ENCODE assay signal across 26 cellular contexts in the genomic region with DNA sequence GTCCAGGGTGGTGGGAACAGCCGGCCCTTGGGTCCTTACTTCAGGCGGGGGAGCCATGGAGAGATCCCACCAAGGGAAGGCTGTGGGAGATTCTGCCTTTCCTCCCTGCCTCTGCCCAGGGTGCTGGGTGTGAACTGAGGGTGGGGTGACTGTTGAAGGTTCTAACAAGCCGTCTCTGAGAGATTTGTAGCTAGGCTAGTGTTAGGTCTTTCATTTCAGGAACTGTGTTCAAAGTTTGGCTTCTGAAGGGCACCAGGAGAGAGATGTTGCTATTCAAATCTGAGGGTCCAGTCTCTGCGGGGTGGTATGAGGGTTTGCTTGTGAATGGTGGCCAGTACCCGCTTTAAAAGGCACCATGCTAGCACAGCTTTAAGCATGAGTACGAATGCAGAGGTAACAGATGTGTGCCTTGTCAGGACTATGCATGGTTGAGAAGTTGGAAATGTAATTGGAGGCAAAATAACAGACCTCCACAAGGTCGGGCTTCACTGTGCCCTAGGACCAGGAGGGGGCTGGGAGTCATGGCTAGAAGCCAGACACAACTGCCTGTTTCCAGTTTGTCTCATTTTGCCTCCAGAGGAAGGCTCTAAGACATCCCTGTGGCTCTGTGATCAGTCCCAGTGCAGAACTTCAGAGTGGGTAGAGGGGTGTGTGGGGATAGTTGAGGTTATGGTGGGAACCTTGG. TPM values are rescaled to one million over a fixed set of nuclear protein-coding genes. Genes with fewer than 3 reads are reported as not detected.
DNase-seq lines count a peak whose midpoint lies in the region; ATAC-seq and TF ChIP-seq lines count a peak whose summit lies in the region.
"Had no signal": no experiment of that assay in that cellular context is flagged by ENCODE, and none has a peak within 500 bp of the region (broad histone marks: within the 10 kb centered on the region; RNA-seq: fewer than 3 reads in every experiment).

No MANE protein-coding gene starts in this region.

- peak overlapping the region; percentile 8 for H2BK15ac ChIP-seq in neuronal stem cell (ENCODE audit: low read length)

- no peaks in the 10 kb centered on the region for H3K36me3 Mint-ChIP-seq in CD8-positive, alpha-beta T cell
- H3K36me3 Mint-ChIP-seq in IgD-negative memory B cell = no peaks in the 10 kb centered on the region
- no peaks in the 10 kb centered on the region for H3K36me3 Mint-ChIP-seq in endodermal cell (ENCODE audit: low read depth)

- H3K27ac ChIP-seq in CD8-positive, alpha-beta T cell (ENCODE audit: low read depth, low read length) = no peak overlapping the region
- no peak overlapping the region for H3K27ac ChIP-seq in endodermal cell (ENCODE audit: low read depth, low read length)
- no peak overlapping the region for H3K27ac ChIP-seq in neuronal stem cell (replicated peaks; ENCODE audit: low read length)
- H3K27ac ChIP-seq: GM23248, thoracic aorta had no signal

- H2BK5ac ChIP-seq in neuronal stem cell (ENCODE audit: low read length) = no peak overlapping the region

- CTCF ChIA-PET in CD8-positive, alpha-beta T cell (lab: Charles Lee) = interaction anchor here (1.2 kb wide), 1 partner anchor 35 kb away, joined by 3 read pairs; a partner anchor contains a TSS

- H2BK120ac ChIP-seq in neuronal stem cell (ENCODE audit: low read depth, low read length) = no peak overlapping the region

- intact Hi-C loops in CD8-positive, alpha-beta T cell (cut with DNase I, micrococcal nuclease) = no loop called here

- WGBS in endodermal cell (ENCODE audit: insufficient coverage in 1 of 2, insufficient read length in 1 of 2), 2 experiments = 89 to 93% methylated on average over 5 to 7 of the region's 7 CpGs
- no CpG with 5 or more reads among the region's 7 CpGs for WGBS in neuronal stem cell (ENCODE audit: extremely low coverage in 2 of 2, insufficient read length in 2 of 2, insufficient replicate concordance in 1 of 2), 2 donors

- no peak overlapping the region for H3K4me3 ChIP-seq in CD8-positive, alpha-beta T cell (ENCODE audit: low read depth, low read length)
- H3K4me3 ChIP-seq in endodermal cell (ENCODE audit: low read length) (no peak overlapping the region), neuronal stem cell (ENCODE audit: low read length in 2 of 2) (peak overlapping the region in 1 of 2 donors; percentile 65)
- H3K4me3 ChIP-seq: GM23248, lung, thoracic aorta had no signal

- no peak overlapping the region for H2AFZ ChIP-seq in neuronal stem cell (ENCODE audit: low read length)
- H2AFZ ChIP-seq: GM23248 had no signal

- no peaks in the 10 kb centered on the region for H3K9me3 Mint-ChIP-seq in CD8-positive, alpha-beta T cell
- peaks cover 0 to 1% (median 0%) of the 10 kb centered on the region in 3 donors for H3K9me3 Mint-ChIP-seq in IgD-negative memory B cell
- no peaks in the 10 kb centered on the region for H3K9me3 Mint-ChIP-seq in endodermal cell
- H3K9me3 Mint-ChIP-seq: activated T-cell treated with anti-CD3 and anti-CD28 coated beads, Interleukin-2, amount 50 U/mL, for 24 hours had no signal

- no peak for TF ChIP-seq CTCF in CD8-positive, alpha-beta T cell (IDR thresholded peaks at IDR 0.05)
- TF ChIP-seq CTCF in endodermal cell (conservative IDR thresholded peaks at IDR 0.05) = no peak

- H3K4me3 Mint-ChIP-seq in CD8-positive, alpha-beta T cell = peak overlapping the region; percentile 29
- H3K4me3 Mint-ChIP-seq in IgD-negative memory B cell (peak overlapping the region in 3 of 4 donors; percentile 8 to 47 (median 24)), endodermal cell (peak overlapping the region; percentile 61)
- H3K4me3 Mint-ChIP-seq: activated T-cell treated with anti-CD3 and anti-CD28 coated beads, Interleukin-2, amount 50 U/mL, for 24 hours had no signal

- H2AK5ac ChIP-seq in neuronal stem cell (ENCODE audit: low read depth, low read length) = peak overlapping the region; percentile 53

- no peak overlapping the region for H2BK12ac ChIP-seq in neuronal stem cell (ENCODE audit: low read length)

- H3K23ac ChIP-seq in neuronal stem cell (ENCODE audit: low read depth, low read length, poor library complexity) = no peak overlapping the region

- POLR2A ChIA-PET in CD8-positive, alpha-beta T cell (lab: Charles Lee) = interaction anchor here (2.9 kb wide), 2 partner anchors 25 to 34 kb away, joined by 14 to 46 read pairs; a partner anchor contains a TSS

- peaks cover 17% of the 10 kb centered on the region for H3K4me1 ChIP-seq in CD8-positive, alpha-beta T cell (ENCODE audit: insufficient read depth, low read length)
- H3K4me1 ChIP-seq in endodermal cell (ENCODE audit: control insufficient read depth, insufficient read depth, low read length) = no peaks in the 10 kb centered on the region
- H3K4me1 ChIP-seq in neuronal stem cell (ENCODE audit: control insufficient read depth in 2 of 2, insufficient read depth in 1 of 2, low read depth in 1 of 2, low read length in 2 of 2) = peaks cover 19 to 26% of the 10 kb centered on the region in 2 donors
- H3K4me1 ChIP-seq: breast epithelium had no signal

- H3K27ac Mint-ChIP-seq in CD8-positive, alpha-beta T cell = no peak overlapping the region
- no peak overlapping the region for H3K27ac Mint-ChIP-seq in IgD-negative memory B cell
- no peak overlapping the region for H3K27ac Mint-ChIP-seq in endodermal cell
- H3K27ac Mint-ChIP-seq: activated T-cell treated with anti-CD3 and anti-CD28 coated beads, Interleukin-2, amount 50 U/mL, for 24 hours; stimulated activated memory B cell treated with anti-CD40 and anti-IgM and Interleukin-4, amounts not matched to agents 10 μg/mL and 1 μg/mL and 100 μg/mL, for 72 hours had no signal

- DNase-seq in CD8-positive, alpha-beta T cell = no peak
- DNase-seq in endodermal cell (no peak), neuronal stem cell (ENCODE audit: low spot score) (no peak), NCI-H187 treated with DMSO at 0.1 percent for 48 hours (lab: John Stamatoyannopoulos, UW) (no peak), NCI-H2227 (lab: John Stamatoyannopoulos, UW; ENCODE audit: unreplicated experiment) (no peak), foreskin melanocyte (no peak), activated T-cell treated with anti-CD3 and anti-CD28 coated beads for 4 hours (no peak)
- DNase-seq: activated CD8-positive, alpha-beta memory T cell treated with anti-CD3 and anti-CD28 coated beads for 24 hours; activated T-cell treated with anti-CD3 and anti-CD28 coated beads, Interleukin-2, amount 50 U/mL, for 24 hours; adrenal gland; GM23248; KG1; NCI-H1436; NCI-H524 treated with DMSO at 0.1 percent for 48 hours; occipital lobe; stimulated activated CD4-positive, alpha-beta T cell treated with anti-CD3 and anti-CD28 coated beads, Interleukin-2, amount 100 ng/mL, for 48 hours; T-helper 1 cell had no signal

- H3K14ac ChIP-seq in neuronal stem cell (ENCODE audit: low read length) = no peak overlapping the region

- peaks cover 22% of the 10 kb centered on the region for H3K27me3 Mint-ChIP-seq in CD8-positive, alpha-beta T cell (ENCODE audit: low read depth)
- H3K27me3 Mint-ChIP-seq in IgD-negative memory B cell = peaks cover 30% of the 10 kb centered on the region
- H3K27me3 Mint-ChIP-seq in endodermal cell (ENCODE audit: insufficient read depth) = peaks cover 50% of the 10 kb centered on the region

- no peak overlapping the region for H3K9ac ChIP-seq in endodermal cell (ENCODE audit: extremely low read depth, low read length, poor library complexity, severe bottlenecking)
- no peak overlapping the region for H3K9ac ChIP-seq in neuronal stem cell (ENCODE audit: low read depth, low read length, poor library complexity)
- H3K9ac ChIP-seq: GM23248 had no signal

- no peak overlapping the region for H4K91ac ChIP-seq in neuronal stem cell (ENCODE audit: low read depth, low read length, poor library complexity)

- no peak overlapping the region for H4K8ac ChIP-seq in neuronal stem cell (ENCODE audit: low read depth, low read length)

- no peak overlapping the region for H3K4me2 ChIP-seq in neuronal stem cell (ENCODE audit: insufficient read depth, low read length, poor library complexity, severe bottlenecking)

- no peaks in the 10 kb centered on the region for H3K79me1 ChIP-seq in neuronal stem cell (ENCODE audit: low read depth, low read length)

- ATAC-seq in CD8-positive, alpha-beta T cell = no peak
- ATAC-seq: Panc1; stimulated activated memory B cell treated with anti-CD40 and anti-IgM and Interleukin-4, amounts not matched to agents 10 μg/mL and 1 μg/mL and 100 μg/mL, for 72 hours had no signal

- H3K27me3 ChIP-seq in CD8-positive, alpha-beta T cell (ENCODE audit: insufficient read depth, low read length) = peaks cover 8% of the 10 kb centered on the region
- H3K27me3 ChIP-seq in endodermal cell (ENCODE audit: control insufficient read depth, insufficient read depth, low read length, poor library complexity, severe bottlenecking) (peaks cover 31% of the 10 kb centered on the region), neuronal stem cell (ENCODE audit: control insufficient read depth in 3 of 3, insufficient read depth in 3 of 3, low read depth in 1 of 3, low read length in 3 of 3) (peaks cover 0 to 5% (median 0%) of the 10 kb centered on the region in 3 experiments)
- H3K27me3 ChIP-seq: adrenal gland had no signal

- H3K36me3 ChIP-seq in CD8-positive, alpha-beta T cell (ENCODE audit: insufficient read depth, low read length) = no peaks in the 10 kb centered on the region
- no peaks in the 10 kb centered on the region for H3K36me3 ChIP-seq in endodermal cell (ENCODE audit: control insufficient read depth, insufficient read depth, low read length)
- H3K36me3 ChIP-seq in neuronal stem cell (replicated peaks in 1 of 2; ENCODE audit: control insufficient read depth in 2 of 2, insufficient read depth in 2 of 2, low read length in 2 of 2) = peaks cover 2 to 7% of the 10 kb centered on the region in 2 donors
- H3K36me3 ChIP-seq: adrenal gland, breast epithelium, thoracic aorta had no signal

- H3K18ac ChIP-seq in neuronal stem cell (ENCODE audit: low read length) = peak overlapping the region; percentile 32

- H3K4me1 Mint-ChIP-seq in CD8-positive, alpha-beta T cell (ENCODE audit: low read depth) = peaks cover 18% of the 10 kb centered on the region
- H3K4me1 Mint-ChIP-seq in IgD-negative memory B cell (peaks cover 11 to 17% (median 13%) of the 10 kb centered on the region in 3 donors), endodermal cell (peaks cover 25% of the 10 kb centered on the region)

- no peaks in the 10 kb centered on the region for H3K9me3 ChIP-seq in CD8-positive, alpha-beta T cell (ENCODE audit: low read length)
- H3K9me3 ChIP-seq in endodermal cell (ENCODE audit: control insufficient read depth, low read length) (no peaks in the 10 kb centered on the region), neuronal stem cell (replicated peaks in 1 of 2; ENCODE audit: control insufficient read depth in 2 of 2, insufficient read depth in 1 of 2, low read depth in 1 of 2, low read length in 2 of 2) (no peaks in the 10 kb centered on the region)
- H3K9me3 ChIP-seq: adrenal gland, breast epithelium, thoracic aorta had no signal

- no peak overlapping the region for H3K4ac ChIP-seq in neuronal stem cell (ENCODE audit: low read length)

RNA-seq across cellular contexts. Expression of a gene that starts 2.1 kb away (rescaled TPM):
- total RNA-seq in CD8-positive, alpha-beta T cell = under 1 TPM in 1 of 2 experiments, not detected in 1; 0.22 TPM
- not detected for polyA plus RNA-seq in IgD-negative memory B cell
- 1 to 10 TPM; 6.4 to 7.5 TPM for total RNA-seq in endodermal cell
- 38.5 TPM for polyA plus RNA-seq in endodermal cell (2013, experiment 1 of 2)
- 30.5 TPM for polyA plus RNA-seq in endodermal cell (2013, experiment 2 of 2)
- polyA plus RNA-seq in neuronal stem cell (2013, experiment 1 of 2) = 42.2 TPM
- 43.5 TPM for polyA plus RNA-seq in neuronal stem cell (2013, experiment 2 of 2)
- total RNA-seq: glomerular endothelial cell, GM23248, HT1080 had no signal
- polyA plus RNA-seq: GM23248, keratinocyte had no signal

RNA-seq across cellular contexts. Expression of a gene that starts 22.9 kb away (rescaled TPM):
- not detected for total RNA-seq in CD8-positive, alpha-beta T cell
- polyA plus RNA-seq in IgD-negative memory B cell = not detected
- total RNA-seq in endodermal cell = 1 to 10 TPM in 1 of 2 donors, under 1 TPM in 1; 0.77 to 1.9 TPM
- 0.68 TPM for polyA plus RNA-seq in endodermal cell (2013, experiment 1 of 2)
- 1.0 TPM for polyA plus RNA-seq in endodermal cell (2013, experiment 2 of 2)
- 1.7 TPM for polyA plus RNA-seq in neuronal stem cell (2013, experiment 1 of 2)
- 1.6 TPM for polyA plus RNA-seq in neuronal stem cell (2013, experiment 2 of 2)
- total RNA-seq: GM23248, HT1080, occipital lobe, thoracic aorta had no signal

RNA-seq across cellular contexts. Expression of a gene that starts 25.2 kb away (rescaled TPM):
- total RNA-seq in CD8-positive, alpha-beta T cell = 10 to 100 TPM; 68.8 to 71.4 TPM
- 37.7 TPM for polyA plus RNA-seq in IgD-negative memory B cell
- 100 to 1,000 TPM in 1 of 2 donors, 10 to 100 TPM in 1; 82.7 to 103 TPM for total RNA-seq in endodermal cell
- 82.9 TPM for polyA plus RNA-seq in endodermal cell (2013, experiment 1 of 2)
- polyA plus RNA-seq in endodermal cell (2013, experiment 2 of 2) = 80.2 TPM
- polyA plus RNA-seq in neuronal stem cell (2013, experiment 1 of 2) = 108 TPM
- 102 TPM for polyA plus RNA-seq in neuronal stem cell (2013, experiment 2 of 2)

RNA-seq across cellular contexts. Expression of a gene that starts 34.5 kb away (rescaled TPM):
- total RNA-seq in CD8-positive, alpha-beta T cell = 10 to 100 TPM; 22.3 to 25.3 TPM
- 55.0 TPM for polyA plus RNA-seq in IgD-negative memory B cell
- total RNA-seq in endodermal cell = 100 to 1,000 TPM; 113 to 130 TPM
- polyA plus RNA-seq in endodermal cell (2013, experiment 1 of 2) = 96.7 TPM
- polyA plus RNA-seq in endodermal cell (2013, experiment 2 of 2) = 83.4 TPM
- polyA plus RNA-seq in neuronal stem cell (2013, experiment 1 of 2) = 144 TPM
- 143 TPM for polyA plus RNA-seq in neuronal stem cell (2013, experiment 2 of 2)

RNA-seq across cellular contexts. Expression of a gene that starts 35.5 kb away (rescaled TPM):
- total RNA-seq in CD8-positive, alpha-beta T cell = 1 to 10 TPM; 5.2 to 6.6 TPM
- 15.3 TPM for polyA plus RNA-seq in IgD-negative memory B cell
- total RNA-seq in endodermal cell = 10 to 100 TPM; 21.7 to 30.8 TPM
- 27.8 TPM for polyA plus RNA-seq in endodermal cell (2013, experiment 1 of 2)
- polyA plus RNA-seq in endodermal cell (2013, experiment 2 of 2) = 24.6 TPM
- polyA plus RNA-seq in neuronal stem cell (2013, experiment 1 of 2) = 20.0 TPM
- polyA plus RNA-seq in neuronal stem cell (2013, experiment 2 of 2) = 20.0 TPM

Comparison
In these comparisons a context has a peak if more than half of its experiments do, and no peak if none do; other contexts are left out.
1. RNA of a gene that starts 2.1 kb away (total RNA-seq): 6.4 to 7.5 TPM in endodermal cell; 0.22 TPM in CD8-positive, alpha-beta T cell; every median in the first group is over 4 times any median in the second.
2. Peak in every context shown above with its lines, with median percentiles within 50 percentile points of each other: H3K4me3 Mint-ChIP-seq.